In genomic region chr7:71783779-71784178, GRCh38 we compare ENCODE assay signal across 30 cellular contexts.
"Had no signal": no experiment of that assay in that cellular context is flagged by ENCODE, and none has a peak within 500 bp of the region (broad histone marks: within the 10 kb centered on the region; RNA-seq: fewer than 3 reads in every experiment).

No MANE protein-coding gene starts in this region.

- ATAC-seq: Panc1, Right ventricle myocardium inferior, SK-N-SH treated with all-trans-retinoic acid at 6 μM for 48 hours had no signal

- H3K36me3 ChIP-seq: MG63, SJCRH30 had no signal

- H3K4me3 ChIP-seq: MG63, PC-9, SJCRH30, SK-N-MC had no signal

- H3K4me1 ChIP-seq: SJCRH30 had no signal

- DNase-seq: Kasumi-1, MG63, NCI-H1048, NCI-H1092 treated with DMSO at 0.1 percent for 48 hours, NCI-H1105 treated with DMSO at 0.1 percent for 48 hours, NCI-H1436, NCI-H146, NCI-H1694, NCI-H187, NCI-H1930, NCI-H2029 treated with DMSO at 0.1 percent for 48 hours, NCI-H2081 treated with DMSO at 0.1 percent for 48 hours, NCI-H2107, NCI-H2171, NCI-H226, NCI-H446 treated with DMSO at 0.1 percent for 48 hours, NCI-H510A, NCI-H524, NCI-H526, NCI-H748 treated with DMSO at 0.1 percent for 48 hours, NCI-H82, PC-9, SHP77, SIG-M5, SJCRH30 had no signal

- H3K27ac ChIP-seq: PC-9, RWPE1, SJCRH30, SK-N-MC had no signal

- H3K27me3 ChIP-seq: MG63 had no signal

- H3K9me3 ChIP-seq: MG63, SJCRH30 had no signal
